Comparison of ENCODE assay signal across 15 cellular contexts in the genomic region with DNA sequence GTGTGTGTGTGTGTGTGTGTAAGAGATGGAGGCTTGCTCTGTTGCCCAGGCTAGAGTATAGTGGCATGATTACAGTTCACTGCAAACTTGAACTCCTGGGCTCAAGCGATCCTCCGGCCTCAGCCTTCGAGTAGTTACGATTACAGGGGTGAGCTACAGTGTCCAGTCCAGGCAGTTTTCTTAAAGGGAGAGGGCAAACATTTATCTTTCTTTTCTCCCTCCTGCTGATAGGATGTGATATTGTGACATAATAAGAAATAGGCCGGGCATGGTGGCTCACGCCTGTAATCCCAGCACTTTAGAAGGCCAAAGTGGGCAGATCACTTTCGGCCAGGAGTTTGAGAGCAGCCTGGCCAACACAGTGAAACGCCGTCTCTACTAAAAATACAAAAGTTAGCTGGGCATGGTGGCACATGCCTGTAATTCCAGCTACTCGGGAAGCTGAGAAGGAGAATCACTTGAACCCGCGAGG. TPM values are rescaled to one million over a fixed set of nuclear protein-coding genes. Genes with fewer than 3 reads are reported as not detected.
A peak's percentile ranks its signal among the peaks of the same experiment; 100 is the strongest.
DNase-seq lines count a peak whose midpoint lies in the region; ATAC-seq and TF ChIP-seq lines count a peak whose summit lies in the region.
"Had no signal": no experiment of that assay in that cellular context is flagged by ENCODE, and none has a peak within 500 bp of the region (broad histone marks: within the 10 kb centered on the region; RNA-seq: fewer than 3 reads in every experiment).

No MANE protein-coding gene starts in this region.

- H3K27me3 Mint-ChIP-seq in activated naive CD4-positive, alpha-beta T cell treated with anti-CD3 and anti-CD28 coated beads, Interleukin-2, amount 50 U/mL, for 24 hours, result no peaks in the 10 kb centered on the region
- H3K27me3 Mint-ChIP-seq in T-helper 17 cell (no peaks in the 10 kb centered on the region), type B pancreatic cell (no peaks in the 10 kb centered on the region)

- DNase-seq in activated naive CD4-positive, alpha-beta T cell treated with Interleukin-2 at 50 U/mL for 16 hours, result no peak
- DNase-seq in T-helper 17 cell (no peak), mesenchymal stem cell (no peak), type B pancreatic cell (ENCODE audit: extremely low spot score, unreplicated experiment) (no peak), NCI-H1105 (lab: John Stamatoyannopoulos, UW) (no peak), NCI-H524 treated with DMSO at 0.1 percent for 48 hours (lab: John Stamatoyannopoulos, UW) (no peak)
- DNase-seq: activated T-cell treated with anti-CD3 and anti-CD28 coated beads, Interleukin-2, amount 50 U/mL, for 4 hours; body of pancreas; effector CD4-positive, alpha-beta T cell; WERI-Rb-1 had no signal

- H4K91ac ChIP-seq in mesenchymal stem cell (ENCODE audit: low read length), result peak overlapping the region; percentile 82

- H3K9ac ChIP-seq in mesenchymal stem cell (ENCODE audit: low read length), result no peak overlapping the region

- H3K4me3 Mint-ChIP-seq in activated naive CD4-positive, alpha-beta T cell treated with anti-CD3 and anti-CD28 coated beads, Interleukin-2, amount 50 U/mL, for 24 hours, result peak overlapping the region; percentile 52
- H3K4me3 Mint-ChIP-seq in T-helper 17 cell (peak overlapping the region; percentile 88), type B pancreatic cell (no peak overlapping the region)
- H3K4me3 Mint-ChIP-seq: activated T-cell treated with anti-CD3 and anti-CD28 coated beads, Interleukin-2, amount 50 U/mL, for 4 hours had no signal

- ATAC-seq in T-helper 17 cell (no peak), GM18511 (IDR thresholded peaks at IDR 0.05; ENCODE audit: unreplicated experiment) (no peak)
- ATAC-seq: body of pancreas had no signal

- H3K9me3 Mint-ChIP-seq in activated naive CD4-positive, alpha-beta T cell treated with anti-CD3 and anti-CD28 coated beads, Interleukin-2, amount 50 U/mL, for 24 hours, result no peaks in the 10 kb centered on the region
- H3K9me3 Mint-ChIP-seq in type B pancreatic cell, result peaks cover under 1% of the 10 kb centered on the region
- H3K9me3 Mint-ChIP-seq: activated T-cell treated with anti-CD3 and anti-CD28 coated beads, Interleukin-2, amount 50 U/mL, for 4 hours had no signal

- H3K27ac ChIP-seq in mesenchymal stem cell (ENCODE audit: low read length, poor library complexity, severe bottlenecking), result no peak overlapping the region
- H3K27ac ChIP-seq: body of pancreas, SJSA1, suprapubic skin, WERI-Rb-1 had no signal

- H2AK5ac ChIP-seq in mesenchymal stem cell (ENCODE audit: low read length, severe bottlenecking), result no peak overlapping the region

- no peak overlapping the region for H3K4me2 ChIP-seq in mesenchymal stem cell (ENCODE audit: low read length, poor library complexity, severe bottlenecking)

- peak overlapping the region; percentile 29 for H2AFZ ChIP-seq in mesenchymal stem cell (ENCODE audit: low read depth, low read length)

- H3K9me3 ChIP-seq in T-helper 17 cell (ENCODE audit: control insufficient read depth, low read length, poor library complexity, severe bottlenecking), result no peaks in the 10 kb centered on the region
- no peaks in the 10 kb centered on the region for H3K9me3 ChIP-seq in mesenchymal stem cell (ENCODE audit: control insufficient read depth, low read length)
- H3K9me3 ChIP-seq: body of pancreas, SJSA1, suprapubic skin had no signal

- H3K23ac ChIP-seq in mesenchymal stem cell (ENCODE audit: low read length in 2 of 2), result no peak overlapping the region

- H3K4me1 ChIP-seq in mesenchymal stem cell (ENCODE audit: control insufficient read depth, insufficient read depth, low read depth, low read length), result peaks cover 6% of the 10 kb centered on the region
- H3K4me1 ChIP-seq: body of pancreas had no signal

- H3K4ac ChIP-seq in mesenchymal stem cell (ENCODE audit: low read depth in 1 of 2, low read length in 2 of 2), result peak overlapping the region in 1 of 2 experiments; percentile 85

- H3K27ac Mint-ChIP-seq in activated naive CD4-positive, alpha-beta T cell treated with anti-CD3 and anti-CD28 coated beads, Interleukin-2, amount 50 U/mL, for 24 hours, result peak overlapping the region; percentile 81
- H3K27ac Mint-ChIP-seq in T-helper 17 cell (peak overlapping the region; percentile 96), type B pancreatic cell (peak overlapping the region; percentile 81)

- peak overlapping the region in 1 of 2 experiments; percentile 33 for H2BK12ac ChIP-seq in mesenchymal stem cell (ENCODE audit: low read length in 2 of 2)

- H2BK15ac ChIP-seq in mesenchymal stem cell (ENCODE audit: low read depth, poor library complexity, severe bottlenecking), result no peak overlapping the region

- H3K4me1 Mint-ChIP-seq in activated naive CD4-positive, alpha-beta T cell treated with anti-CD3 and anti-CD28 coated beads, Interleukin-2, amount 50 U/mL, for 24 hours, result peaks cover 38% of the 10 kb centered on the region
- peaks cover 24% of the 10 kb centered on the region for H3K4me1 Mint-ChIP-seq in T-helper 17 cell
- no peaks in the 10 kb centered on the region for H3K4me1 Mint-ChIP-seq in type B pancreatic cell (ENCODE audit: unreplicated experiment)

- H3K27me3 ChIP-seq in mesenchymal stem cell (ENCODE audit: control insufficient read depth in 1 of 2, insufficient read depth in 1 of 2, low read length in 2 of 2), result no peaks in the 10 kb centered on the region
- H3K27me3 ChIP-seq: body of pancreas, SJSA1, suprapubic skin had no signal

- H3K36me3 Mint-ChIP-seq in activated naive CD4-positive, alpha-beta T cell treated with anti-CD3 and anti-CD28 coated beads, Interleukin-2, amount 50 U/mL, for 24 hours, result no peaks in the 10 kb centered on the region
- H3K36me3 Mint-ChIP-seq in T-helper 17 cell (ENCODE audit: low read depth), result no peaks in the 10 kb centered on the region
- no peaks in the 10 kb centered on the region for H3K36me3 Mint-ChIP-seq in type B pancreatic cell

- H3K36me3 ChIP-seq in mesenchymal stem cell (ENCODE audit: control insufficient read depth in 1 of 2, insufficient read depth in 2 of 2, low read depth in 1 of 2, low read length in 2 of 2), result no peaks in the 10 kb centered on the region
- H3K36me3 ChIP-seq: SJSA1, suprapubic skin, WERI-Rb-1 had no signal

- no peak overlapping the region for H2BK5ac ChIP-seq in mesenchymal stem cell (ENCODE audit: low read depth, low read length, poor library complexity, severe bottlenecking)

- peak overlapping the region; percentile 96 for H4K8ac ChIP-seq in mesenchymal stem cell (ENCODE audit: low read length)

- no peak for TF ChIP-seq CTCF in type B pancreatic cell (conservative IDR thresholded peaks at IDR 0.05)

- no peaks in the 10 kb centered on the region for H3K79me1 ChIP-seq in mesenchymal stem cell (replicated peaks; ENCODE audit: low read length, poor library complexity, severe bottlenecking)

- H3K4me3 ChIP-seq in mesenchymal stem cell (ENCODE audit: insufficient read depth in 1 of 2, low read depth in 1 of 2, low read length in 2 of 2), result no peak overlapping the region
- H3K4me3 ChIP-seq: body of pancreas, SJSA1, skin epidermis, suprapubic skin had no signal

- H2BK120ac ChIP-seq in mesenchymal stem cell (ENCODE audit: low read depth, low read length), result no peak overlapping the region

- 96% methylated on average over 12 of the region's 12 CpGs for WGBS in mesenchymal stem cell

- H3K14ac ChIP-seq in mesenchymal stem cell (ENCODE audit: low read length in 2 of 2), result peak overlapping the region in 1 of 2 experiments; percentile 50

- peak overlapping the region in 1 of 2 experiments; percentile 52 for H3K18ac ChIP-seq in mesenchymal stem cell (ENCODE audit: low read depth in 1 of 2, low read length in 2 of 2)

RNA-seq across cellular contexts. Expression of gene CLIP1, which starts 31.8 kb away (rescaled TPM):
- total RNA-seq in T-helper 17 cell (10 to 100 TPM; 72.4 to 81.1 TPM), type B pancreatic cell (ENCODE audit: low replicate concordance) (59.1 and 119 TPM in 2 replicates)
- polyA plus RNA-seq in mesenchymal stem cell (2013, experiment 1 of 2), result 49.0 TPM
- 49.6 TPM for polyA plus RNA-seq in mesenchymal stem cell (2013, experiment 2 of 2)

RNA-seq across cellular contexts. Expression of gene ZCCHC8, which starts 46.4 kb away (rescaled TPM):
- total RNA-seq in T-helper 17 cell (10 to 100 TPM; 53.0 to 60.3 TPM), type B pancreatic cell (ENCODE audit: low replicate concordance) (27.2 and 30.4 TPM in 2 replicates)
- polyA plus RNA-seq in mesenchymal stem cell (2013, experiment 1 of 2), result 9.3 TPM
- 9.7 TPM for polyA plus RNA-seq in mesenchymal stem cell (2013, experiment 2 of 2)
